ENCODE assay signal across 16 cellular contexts in genomic region chr4:180913750-180914149, GRCh38.
DNase-seq lines count a peak whose midpoint lies in the region; ATAC-seq, FAIRE-seq and TF ChIP-seq lines count a peak whose summit lies in the region.
"Had no signal": no experiment of that assay in that cellular context is flagged by ENCODE, and none has a peak within 500 bp of the region (broad histone marks: within the 10 kb centered on the region; RNA-seq: fewer than 3 reads in every experiment).

No MANE protein-coding gene starts in this region.

- no peak overlapping the region for H3K23ac ChIP-seq in IMR-90 (ENCODE audit: low read depth, low read length)

- POLR2A ChIA-PET in IMR-90 (lab: Charles Lee; ENCODE audit: unreplicated experiment): no interaction called here

- H3K27me3 Mint-ChIP-seq in astrocyte (ENCODE audit: low read depth, unreplicated experiment) (no peaks in the 10 kb centered on the region), HFFc6 (ENCODE audit: insufficient read depth) (no peaks in the 10 kb centered on the region; the same call in 1 of the 2 replicates)

- CTCF ChIA-PET in IMR-90 (lab: Yijun Ruan, JAX): no interaction called here

- H3K4ac ChIP-seq in IMR-90 (ENCODE audit: low read depth, low read length): no peak overlapping the region

- DNase-seq in IMR-90 (peak; percentile 72), astrocyte (ENCODE audit: low read depth) (peak; percentile 88), kidney epithelial cell (ENCODE audit: low read depth) (peak; percentile 81), NCI-H2081 treated with DMSO at 0.1 percent for 48 hours (lab: John Stamatoyannopoulos, UW) (no peak), HFFc6 (no peak), GM20000 (ENCODE audit: low spot score) (no peak), Ammon's horn (ENCODE audit: low spot score) (no peak)
- DNase-seq: activated naive CD4-positive, alpha-beta T cell; central memory CD4-positive, alpha-beta T cell; DMS 273 treated with DMSO at 0.1 percent for 48 hours; NCI-H1436 treated with DMSO at 0.1 percent for 48 hours; NCI-H774; SHP77 had no signal

- H3K4me1 ChIP-seq in ACC112 (ENCODE audit: control insufficient read depth, insufficient read depth, low read length, unreplicated experiment) (no peaks in the 10 kb centered on the region), IMR-90 (ENCODE audit: control insufficient read depth, insufficient read depth, low read length) (no peaks in the 10 kb centered on the region), astrocyte (ENCODE audit: insufficient read depth, low read length) (peaks cover 8% of the 10 kb centered on the region)
- H3K4me1 ChIP-seq: A549 had no signal

- H3K9me3 ChIP-seq in IMR-90 (ENCODE audit: control insufficient read depth, insufficient read depth, low read length): no peaks in the 10 kb centered on the region
- H3K9me3 ChIP-seq in astrocyte (ENCODE audit: insufficient read depth, low read depth, low read length): no peaks in the 10 kb centered on the region
- H3K9me3 ChIP-seq: A549 had no signal

- no peak overlapping the region for H2BK15ac ChIP-seq in IMR-90 (ENCODE audit: low read depth, low read length)

- no peak overlapping the region for H2BK5ac ChIP-seq in IMR-90 (ENCODE audit: low read depth, low read length, poor library complexity, severe bottlenecking)

- no peaks in the 10 kb centered on the region for H3K9me1 ChIP-seq in IMR-90 (ENCODE audit: insufficient read depth, low read length)

- H3K79me2 ChIP-seq in ACC112 (ENCODE audit: control insufficient read depth, insufficient read depth, low read length, unreplicated experiment): no peaks in the 10 kb centered on the region
- no peaks in the 10 kb centered on the region for H3K79me2 ChIP-seq in astrocyte (ENCODE audit: insufficient read depth, low read length)

- no peak overlapping the region for H2BK120ac ChIP-seq in IMR-90 (ENCODE audit: low read depth, low read length)

- H3K27me3 ChIP-seq in ACC112 (ENCODE audit: insufficient read depth, low read length) (no peaks in the 10 kb centered on the region), IMR-90 (ENCODE audit: control insufficient read depth, insufficient read depth, low read length) (no peaks in the 10 kb centered on the region), astrocyte (ENCODE audit: insufficient read depth, low read length) (no peaks in the 10 kb centered on the region), kidney epithelial cell (ENCODE audit: control insufficient read depth, insufficient read depth, low read length) (no peaks in the 10 kb centered on the region)

- no peaks in the 10 kb centered on the region for H4K20me1 ChIP-seq in IMR-90 (ENCODE audit: insufficient read depth, low read length)
- no peaks in the 10 kb centered on the region for H4K20me1 ChIP-seq in astrocyte (ENCODE audit: insufficient read depth, low read length)

- BruUV-seq in IMR-90 (replicated peaks; lab: Mats Ljungman, UMichigan): no TSS peak

- H3K4me3 ChIP-seq in ACC112 (ENCODE audit: low read depth, low read length) (no peak overlapping the region), IMR-90 (ENCODE audit: insufficient read depth, low read depth, low read length) (no peak overlapping the region), astrocyte (ENCODE audit: insufficient read depth, low read depth, low read length) (no peak overlapping the region), kidney epithelial cell (ENCODE audit: low read depth, low read length) (no peak overlapping the region)
- H3K4me3 ChIP-seq: A549, lung had no signal

- intact Hi-C loops in IMR-90 (cut with micrococcal nuclease): no loop called here

- H3K18ac ChIP-seq in IMR-90 (ENCODE audit: low read depth, low read length): no peak overlapping the region

- dilution Hi-C loops in IMR-90 (cut with HindIII; ENCODE audit: low sequenced_read_pairs, unreplicated experiment): no loop called here

- H3K27ac ChIP-seq in ACC112 (ENCODE audit: low read depth, low read length) (no peak overlapping the region), IMR-90 (ENCODE audit: insufficient read depth, low read length) (no peak overlapping the region), astrocyte (ENCODE audit: low read depth, low read length) (peak overlapping the region; percentile 55)
- H3K27ac ChIP-seq: A549 had no signal

- in situ Hi-C loops in IMR-90 (cut with MboI; ENCODE audit: low sequenced_read_pairs): no loop called here

- TF ChIP-seq RAD21 in IMR-90 (IDR thresholded peaks at IDR 0.05; ENCODE audit: low read length): no peak

- H3K14ac ChIP-seq in IMR-90 (replicated peaks; ENCODE audit: low read depth, low read length): no peak overlapping the region

- H3K4me2 ChIP-seq in IMR-90 (ENCODE audit: low read depth, low read length) (no peak overlapping the region), astrocyte (ENCODE audit: low read length) (peak overlapping the region; percentile 62)
- H3K4me2 ChIP-seq: A549 had no signal

- no peak overlapping the region for H2AK9ac ChIP-seq in IMR-90 (replicated peaks; ENCODE audit: low read depth, low read length, poor library complexity)

- H3K4me1 Mint-ChIP-seq in astrocyte (ENCODE audit: low read depth, unreplicated experiment) (peaks cover 12% of the 10 kb centered on the region), HFFc6 (ENCODE audit: low read depth) (no peaks in the 10 kb centered on the region)

- no peak for TF ChIP-seq POLR2A in IMR-90 (IDR thresholded peaks at IDR 0.05; ENCODE audit: low read depth, low read length)

- WGBS in IMR-90 (ENCODE audit: extremely low coverage in 2 of 2, insufficient read length in 1 of 2), 2 experiments: no CpG with 5 or more reads among the region's 1 CpG

- H2AFZ ChIP-seq in ACC112 (ENCODE audit: low read length, unreplicated experiment) (peak overlapping the region; percentile 10), IMR-90 (replicated peaks; ENCODE audit: low read length, poor library complexity) (no peak overlapping the region), astrocyte (ENCODE audit: low read depth, low read length) (peak overlapping the region; percentile 28)

- peak; percentile 65 for ATAC-seq in IMR-90 (ENCODE audit: low read depth)
- ATAC-seq: A549 had no signal

- H2BK20ac ChIP-seq in IMR-90 (ENCODE audit: low read depth, low read length): no peak overlapping the region

- H3K36me3 ChIP-seq in ACC112 (ENCODE audit: insufficient read depth, low read length): no peaks in the 10 kb centered on the region
- no peaks in the 10 kb centered on the region for H3K36me3 ChIP-seq in IMR-90 (ENCODE audit: control insufficient read depth, insufficient read depth, low read length)
- no peaks in the 10 kb centered on the region for H3K36me3 ChIP-seq in astrocyte (ENCODE audit: insufficient read depth, low read length)
- H3K36me3 ChIP-seq in kidney epithelial cell (ENCODE audit: control insufficient read depth, insufficient read depth, low read length): no peaks in the 10 kb centered on the region

- H4K91ac ChIP-seq in IMR-90 (ENCODE audit: insufficient read depth, low read depth, low read length): no peak overlapping the region

- H2AK5ac ChIP-seq in IMR-90 (ENCODE audit: low read depth, low read length): no peak overlapping the region

- peaks cover 3% of the 10 kb centered on the region for H3K9me3 Mint-ChIP-seq in astrocyte (ENCODE audit: unreplicated experiment)
- peaks cover 12% of the 10 kb centered on the region for H3K9me3 Mint-ChIP-seq in HFFc6

- FAIRE-seq in astrocyte (lab: Jason Lieb, UNC): no peak
- FAIRE-seq: A549 had no signal

- no peak for TF ChIP-seq CTCF in IMR-90 (conservative IDR thresholded peaks at IDR 0.05; ENCODE audit: low read depth, low read length)
- no peak for TF ChIP-seq CTCF in astrocyte (IDR thresholded peaks at IDR 0.05; ENCODE audit: insufficient read depth, low read depth, low read length)
- no peak for TF ChIP-seq CTCF in kidney epithelial cell (IDR thresholded peaks at IDR 0.05; ENCODE audit: insufficient read depth, low read length, poor library complexity, severe bottlenecking)
- no peak for TF ChIP-seq CTCF in HFFc6 (IDR thresholded peaks at IDR 0.05)
- no peak for TF ChIP-seq CTCF in GM20000 (IDR thresholded peaks at IDR 0.05; ENCODE audit: extremely low read depth, missing control alignments)

- no peak overlapping the region for H3K56ac ChIP-seq in IMR-90 (ENCODE audit: extremely low read depth, insufficient read depth, low read length)

- no peak overlapping the region for H3K4me3 Mint-ChIP-seq in astrocyte (ENCODE audit: unreplicated experiment)
- H3K4me3 Mint-ChIP-seq in HFFc6: no peak overlapping the region

- peak overlapping the region; percentile 75 for H3K27ac Mint-ChIP-seq in astrocyte (ENCODE audit: unreplicated experiment)
- H3K27ac Mint-ChIP-seq in HFFc6: no peak overlapping the region

- H3K9ac ChIP-seq in IMR-90 (ENCODE audit: low read depth, low read length) (no peak overlapping the region), astrocyte (ENCODE audit: low read length) (peak overlapping the region; percentile 3)

- H3K36me3 Mint-ChIP-seq in astrocyte (ENCODE audit: low read depth, unreplicated experiment): no peaks in the 10 kb centered on the region
- H3K36me3 Mint-ChIP-seq in HFFc6 (ENCODE audit: low read depth): no peaks in the 10 kb centered on the region

- H4K8ac ChIP-seq in IMR-90 (ENCODE audit: low read depth in 2 of 2, low read length in 2 of 2): no peak overlapping the region

- no peaks in the 10 kb centered on the region for H3K79me1 ChIP-seq in IMR-90 (ENCODE audit: low read depth in 1 of 2, low read length in 2 of 2)

- H4K5ac ChIP-seq in IMR-90 (ENCODE audit: low read depth, low read length): no peak overlapping the region

TF ChIP-seq in IMR-90, 13 proteins besides CTCF, POLR2A, EP300 and RAD21:
- TF ChIP-seq CHD1 (IDR thresholded peaks at IDR 0.05; ENCODE audit: low read depth, low read length): no peak
- TF ChIP-seq MAFK (IDR thresholded peaks at IDR 0.05; ENCODE audit: low read depth, low read length): no peak
- no peak for TF ChIP-seq CEBPB (IDR thresholded peaks at IDR 0.05; ENCODE audit: low read depth, low read length)
- TF ChIP-seq USF2 (IDR thresholded peaks at IDR 0.05; ENCODE audit: low read depth, low read length): no peak
- no peak for TF ChIP-seq FOS (IDR thresholded peaks at IDR 0.05; ENCODE audit: low read depth, low read length)
- TF ChIP-seq SMC3 (IDR thresholded peaks at IDR 0.05; ENCODE audit: low read depth, low read length): no peak
- TF ChIP-seq MXI1 (IDR thresholded peaks at IDR 0.05; ENCODE audit: borderline replicate concordance, low read depth, low read length): no peak
- TF ChIP-seq RCOR1 (IDR thresholded peaks at IDR 0.05; ENCODE audit: insufficient replicate concordance, low read length): no peak
- no peak for TF ChIP-seq RFX5 (IDR thresholded peaks at IDR 0.05; ENCODE audit: low read depth, low read length)

Comparison
In these comparisons a context has a peak if more than half of its experiments do, and no peak if none do; other contexts are left out.
1. DNase-seq: peak in IMR-90 (single experiment), astrocyte (single experiment) and kidney epithelial cell (single experiment); none in NCI-H2081 treated with DMSO at 0.1 percent for 48 hours (single experiment), HFFc6 (single experiment), GM20000 (single experiment) and Ammon's horn (single experiment).